ENCODE assay signal across 26 cellular contexts in genomic region chr1:109294481-109294880, GRCh38. TPM values are rescaled to one million over a fixed set of nuclear protein-coding genes. Genes with fewer than 3 reads are reported as not detected.
"Had no signal": no experiment of that assay in that cellular context is flagged by ENCODE, and none has a peak within 500 bp of the region (broad histone marks: within the 10 kb centered on the region; RNA-seq: fewer than 3 reads in every experiment).

No MANE protein-coding gene starts in this region.

- H3K36me3 ChIP-seq: brain microvascular endothelial cell, tibial nerve had no signal

- H3K4me3 ChIP-seq: dorsolateral prefrontal cortex, lung, tibial nerve had no signal

- H3K36me3 Mint-ChIP-seq: mesothelial cell of epicardium had no signal

- H3K27ac ChIP-seq: brain microvascular endothelial cell, foreskin keratinocyte, tibial nerve had no signal

- H3K9me3 ChIP-seq: tibial nerve had no signal

- H3K4me3 Mint-ChIP-seq: activated CD8-positive, alpha-beta T cell treated with anti-CD3 and anti-CD28 coated beads for 36 hours; activated naive CD4-positive, alpha-beta T cell treated with anti-CD3 and anti-CD28 coated beads for 36 hours; activated naive CD8-positive, alpha-beta T cell treated with anti-CD3 and anti-CD28 coated beads, Interleukin-2, amount 50 U/mL, for 24 hours; activated T-cell treated with anti-CD3 and anti-CD28 coated beads, Interleukin-2, amount 50 U/mL, for 24 hours; mesothelial cell of epicardium; nephron had no signal

- DNase-seq: activated CD4-positive, alpha-beta T cell treated with anti-CD3 and anti-CD28 coated beads for 4 hours; activated CD8-positive, alpha-beta T cell treated with anti-CD3 and anti-CD28 coated beads for 36 hours; activated naive CD4-positive, alpha-beta T cell treated with anti-CD3 and anti-CD28 coated beads for 36 hours; activated naive CD8-positive, alpha-beta T cell treated with anti-CD3 and anti-CD28 coated beads, Interleukin-2, amount 50 U/mL, for 24 hours; activated T-cell treated with anti-CD3 and anti-CD28 coated beads, Interleukin-2, amount 50 U/mL, for 24 hours; aorta; central memory CD4-positive, alpha-beta T cell; dorsolateral prefrontal cortex; hypothalamus; islet precursor cell; occipital lobe; posterior cingulate gyrus; retina; stimulated activated CD8-positive, alpha-beta memory T cell treated with anti-CD3 and anti-CD28 coated beads, Interleukin-4, amount 100 ng/mL, for 48 hours; stimulated activated naive CD4-positive, alpha-beta T cell treated with Interleukin-2 at 50 U/mL for 16 hours had no signal

- H3K9me3 Mint-ChIP-seq: activated CD8-positive, alpha-beta T cell treated with anti-CD3 and anti-CD28 coated beads for 36 hours; activated naive CD4-positive, alpha-beta T cell treated with anti-CD3 and anti-CD28 coated beads for 36 hours; activated naive CD8-positive, alpha-beta T cell treated with anti-CD3 and anti-CD28 coated beads, Interleukin-2, amount 50 U/mL, for 24 hours; activated T-cell treated with anti-CD3 and anti-CD28 coated beads, Interleukin-2, amount 50 U/mL, for 24 hours; mesothelial cell of epicardium; nephron had no signal

- ATAC-seq: activated CD8-positive, alpha-beta T cell treated with anti-CD3 and anti-CD28 coated beads for 36 hours; activated naive CD8-positive, alpha-beta T cell treated with anti-CD3 and anti-CD28 coated beads, Interleukin-2, amount 50 U/mL, for 24 hours; left lobe of liver had no signal

- H3K27me3 ChIP-seq: brain microvascular endothelial cell, dorsolateral prefrontal cortex, foreskin keratinocyte, tibial nerve had no signal

- H3K27ac Mint-ChIP-seq: activated CD8-positive, alpha-beta T cell treated with anti-CD3 and anti-CD28 coated beads for 36 hours; activated naive CD4-positive, alpha-beta T cell treated with anti-CD3 and anti-CD28 coated beads for 36 hours; activated naive CD8-positive, alpha-beta T cell treated with anti-CD3 and anti-CD28 coated beads, Interleukin-2, amount 50 U/mL, for 24 hours; activated T-cell treated with anti-CD3 and anti-CD28 coated beads, Interleukin-2, amount 50 U/mL, for 24 hours; mesothelial cell of epicardium; nephron had no signal

RNA-seq across cellular contexts. Expression of gene MYBPHL, which starts 12.3 kb away (rescaled TPM):
- total RNA-seq: activated CD8-positive, alpha-beta T cell treated with anti-CD3 and anti-CD28 coated beads for 36 hours; activated naive CD4-positive, alpha-beta T cell treated with anti-CD3 and anti-CD28 coated beads for 36 hours; aorta; epithelial cell of proximal tubule; fibroblast of lung; left lobe of liver; mesothelial cell of epicardium; occipital lobe; subcutaneous adipose tissue; T-helper 2 cell treated with Interferon-gamma antibody and Interleukin-4, amounts not matched to agents 100 ng/mL and 5 ng/mL, for 36 hours; tibial nerve had no signal
